Comparison of ENCODE assay signal across 17 cellular contexts in the genomic region with DNA sequence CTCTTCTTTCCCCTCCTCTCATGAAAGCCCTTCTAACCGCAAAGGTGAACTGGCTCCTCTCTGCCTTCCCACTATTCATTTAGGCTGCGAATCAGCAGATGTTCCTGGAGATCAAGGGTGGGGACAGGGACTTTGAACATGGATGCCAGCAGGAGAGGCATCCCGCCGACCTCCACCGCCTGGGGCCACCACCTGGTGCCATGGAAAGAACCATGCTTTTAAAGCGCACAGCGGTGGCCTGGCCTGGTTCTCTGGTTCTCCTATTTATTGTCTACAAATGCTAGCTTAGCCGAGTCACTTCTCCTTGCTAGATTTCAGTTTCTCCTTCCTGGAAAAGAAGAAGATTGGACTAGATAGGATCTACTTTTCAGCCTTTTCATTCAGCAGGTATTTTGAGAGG. TPM values are rescaled to one million over a fixed set of nuclear protein-coding genes. Genes with fewer than 3 reads are reported as not detected.
DNase-seq lines count a peak whose midpoint lies in the region; ATAC-seq and TF ChIP-seq lines count a peak whose summit lies in the region.
"Had no signal": no experiment of that assay in that cellular context is flagged by ENCODE, and none has a peak within 500 bp of the region (broad histone marks: within the 10 kb centered on the region; RNA-seq: fewer than 3 reads in every experiment).

No MANE protein-coding gene starts in this region.

- H3K9me3 ChIP-seq in OCI-LY3 (ENCODE audit: insufficient read depth, low read length) = no peaks in the 10 kb centered on the region
- no peaks in the 10 kb centered on the region for H3K9me3 ChIP-seq in mucosa of descending colon
- H3K9me3 ChIP-seq in hepatocyte (ENCODE audit: low read depth) = no peaks in the 10 kb centered on the region
- H3K9me3 ChIP-seq: BLaER1, Caco-2, HAP-1 had no signal

- H4K20me1 ChIP-seq in OCI-LY3 (ENCODE audit: insufficient read depth, low read length) = no peaks in the 10 kb centered on the region
- H4K20me1 ChIP-seq in hepatocyte (ENCODE audit: insufficient read depth, poor library complexity, severe bottlenecking) = no peaks in the 10 kb centered on the region
- H4K20me1 ChIP-seq: BLaER1 had no signal

- H3K4me1 ChIP-seq in OCI-LY3 (ENCODE audit: low read length) (peaks cover 96% of the 10 kb centered on the region), mucosa of descending colon (ENCODE audit: low read depth) (no peaks in the 10 kb centered on the region), hepatocyte (ENCODE audit: insufficient read depth) (no peaks in the 10 kb centered on the region)
- H3K4me1 ChIP-seq: BLaER1, Caco-2, HAP-1 had no signal

- H2AFZ ChIP-seq in OCI-LY3 (ENCODE audit: low read depth, low read length) = no peak overlapping the region
- H2AFZ ChIP-seq in hepatocyte = no peak overlapping the region

- peak; percentile 10 for ATAC-seq in mucosa of descending colon
- ATAC-seq in HG02642 (IDR thresholded peaks at IDR 0.05; ENCODE audit: poor library complexity, unreplicated experiment) = no peak

- intact Hi-C loops in mucosa of descending colon (cut with DNase I, micrococcal nuclease) = no loop called here

- no peak overlapping the region for H3K4me3 ChIP-seq in OCI-LY3 (ENCODE audit: low read length)
- no peak overlapping the region for H3K4me3 ChIP-seq in mucosa of descending colon
- H3K4me3 ChIP-seq in hepatocyte = no peak overlapping the region
- H3K4me3 ChIP-seq: BLaER1, HAP-1 had no signal

- H3K36me3 ChIP-seq in OCI-LY3 (replicated peaks; ENCODE audit: low read depth, low read length) (peaks cover 61% of the 10 kb centered on the region), mucosa of descending colon (ENCODE audit: low read depth) (no peaks in the 10 kb centered on the region), hepatocyte (replicated peaks; ENCODE audit: insufficient read depth, low read depth) (no peaks in the 10 kb centered on the region)
- H3K36me3 ChIP-seq: BLaER1, HAP-1 had no signal

- H3K79me2 ChIP-seq in OCI-LY3 (ENCODE audit: low read length) (peaks cover 75% of the 10 kb centered on the region), hepatocyte (no peaks in the 10 kb centered on the region)

- DNase-seq in activated CD4-positive, alpha-beta T cell treated with anti-CD3 and anti-CD28 coated beads, Interleukin-2, amount 50 U/mL, for 1 hour = peak; percentile 4
- no peak for DNase-seq in activated CD4-positive, alpha-beta T cell treated with anti-CD3 and anti-CD28 coated beads for 48 hours
- DNase-seq in mucosa of descending colon = no peak
- DNase-seq in hepatocyte (ENCODE audit: low spot score) = no peak
- DNase-seq in SIG-M5 (lab: John Stamatoyannopoulos, UW) = no peak
- DNase-seq: 8988T; AML-193; Caco-2; CD8-positive, alpha-beta memory T cell; GF-D8; GOT3; HFFc6 had no signal

- H3K4me2 ChIP-seq in OCI-LY3 (ENCODE audit: low read length) = no peak overlapping the region
- no peak overlapping the region for H3K4me2 ChIP-seq in hepatocyte
- H3K4me2 ChIP-seq: BLaER1 had no signal

- H3K9ac ChIP-seq in OCI-LY3 (ENCODE audit: low read length) = peak overlapping the region; percentile 86; the same call in 1 of the 2 replicates
- H3K9ac ChIP-seq: BLaER1 had no signal

- H3K9me2 ChIP-seq in hepatocyte (replicated peaks; ENCODE audit: insufficient read depth) = no peaks in the 10 kb centered on the region

- TF ChIP-seq CTCF in OCI-LY3 (IDR thresholded peaks at IDR 0.05; ENCODE audit: low read depth, low read length) = no peak
- no peak for TF ChIP-seq CTCF in mucosa of descending colon (IDR thresholded peaks at IDR 0.05)
- no peak for TF ChIP-seq CTCF in hepatocyte (IDR thresholded peaks at IDR 0.05; ENCODE audit: poor library complexity)

- H3K27ac ChIP-seq in OCI-LY3 (ENCODE audit: low read length) = peak overlapping the region; percentile 100
- no peak overlapping the region for H3K27ac ChIP-seq in hepatocyte
- H3K27ac ChIP-seq: BLaER1, HL-60 had no signal

- H3K27me3 ChIP-seq in OCI-LY3 (ENCODE audit: low read depth, low read length) (no peaks in the 10 kb centered on the region), hepatocyte (no peaks in the 10 kb centered on the region)
- H3K27me3 ChIP-seq: BLaER1 had no signal

- 92% methylated on average over 8 of the region's 8 CpGs for WGBS in hepatocyte (ENCODE audit: low lambda C conversion rate, missing lambda C conversion rate)

RNA-seq across cellular contexts. Expression of gene KCNMA1, which starts 43.2 kb away (rescaled TPM):
- 100 to 1,000 TPM in 1 of 3 donors, 10 to 100 TPM in 2; 45.4 to 312 (median 62.4) TPM for total RNA-seq in mucosa of descending colon
- total RNA-seq in hepatocyte = 26.0 and 42.6 TPM in 2 replicates
- 69.1 and 73.3 TPM in 2 replicates for polyA plus RNA-seq in hepatocyte
- polyA plus RNA-seq: CD8-positive, alpha-beta memory T cell had no signal
